8 cellular contexts compared by ENCODE assay signal in the genomic region with DNA sequence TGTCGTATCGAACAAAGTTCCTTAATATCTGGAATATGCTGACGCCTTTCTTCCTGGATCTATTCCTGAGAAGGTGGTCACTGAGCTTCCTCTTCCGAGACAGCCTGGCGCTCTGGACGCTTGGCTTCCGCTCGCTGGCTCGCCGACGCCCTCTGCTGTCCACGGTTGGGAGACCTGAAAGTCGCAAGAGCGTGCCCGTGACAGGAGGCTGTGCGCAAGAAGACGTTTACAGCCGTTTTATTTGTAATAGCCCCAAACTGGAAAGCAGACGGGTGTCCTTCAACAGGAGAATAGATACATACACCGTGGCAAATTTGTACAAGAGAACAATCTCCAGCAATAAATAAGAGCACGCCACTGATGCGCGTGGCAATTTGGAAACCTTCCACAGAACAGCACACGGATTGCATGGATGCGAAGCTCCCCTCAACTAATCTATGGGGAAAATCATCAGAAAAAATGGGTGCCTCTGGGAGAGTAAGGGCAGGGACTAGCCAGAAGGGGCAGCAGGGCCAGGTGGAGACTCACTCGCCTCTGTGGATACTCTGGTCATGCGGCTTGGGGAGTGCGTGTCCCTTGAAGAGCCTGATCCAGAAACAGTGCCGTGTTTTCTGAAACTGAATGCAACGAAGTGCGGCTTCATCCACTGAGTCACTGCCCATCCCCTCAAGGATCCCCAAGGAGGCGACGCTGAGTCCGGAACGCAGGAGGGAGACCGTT. TPM values are rescaled to one million over a fixed set of nuclear protein-coding genes. Genes with fewer than 3 reads are reported as not detected.
DNase-seq lines count a peak whose midpoint lies in the region; ATAC-seq and TF ChIP-seq lines count a peak whose summit lies in the region.

No MANE protein-coding gene starts in this region.

- no peak for TF ChIP-seq POLR2A in stomach (IDR thresholded peaks at IDR 0.05)

- peak; percentile 71 for ATAC-seq in GM18867 (IDR thresholded peaks at IDR 0.05; ENCODE audit: unreplicated experiment)
- ATAC-seq in foreskin keratinocyte: peak; percentile 83

- H3K9me3 ChIP-seq in SJSA1 (replicated peaks) (no peaks in the 10 kb centered on the region), stomach (no peaks in the 10 kb centered on the region)

- DNase-seq in AG08395 (ENCODE audit: low spot score): peak; percentile 87
- peak; percentile 73 for DNase-seq in HT-29 (ENCODE audit: low spot score)
- peak; percentile 80 for DNase-seq in SJSA1 (ENCODE audit: low read depth in 1 of 2, low spot score in 2 of 2)
- DNase-seq in activated gamma-delta T cell treated with anti-CD3 and anti-CD28 coated beads, Interleukin-2, amount 50 U/mL, for 16 hours (ENCODE audit: low read depth): peak; percentile 66
- DNase-seq in foreskin keratinocyte: peak; percentile 21 to 47
- DNase-seq in non-pigmented ciliary epithelial cell (ENCODE audit: low read depth): peak; percentile 10
- peak; percentile 85 for DNase-seq in stomach

- H3K4me1 ChIP-seq in SJSA1 (replicated peaks) (peaks cover 18% of the 10 kb centered on the region), foreskin keratinocyte (no peaks in the 10 kb centered on the region), stomach (peaks cover 7 to 13% (median 10%) of the 10 kb centered on the region in 4 donors)

- H3K36me3 ChIP-seq in SJSA1 (no peaks in the 10 kb centered on the region), stomach (no peaks in the 10 kb centered on the region)

- H3K4me3 ChIP-seq in SJSA1 (peak overlapping the region; percentile 18), stomach (peak overlapping the region; percentile 26 to 43 (median 34))

- peak; percentile 93 for TF ChIP-seq CTCF in foreskin keratinocyte (conservative IDR thresholded peaks at IDR 0.05)
- peak in 5 of 7 experiments; percentile 78 to 91 (median 88) for TF ChIP-seq CTCF in stomach (IDR thresholded peaks at IDR 0.05)

- 13 to 20% (median 19%) methylated on average over 36 of the region's 36 CpGs for WGBS in stomach, 5 donors

- no peak for TF ChIP-seq EP300 in stomach (IDR thresholded peaks at IDR 0.05)

- H3K27me3 ChIP-seq in SJSA1 (replicated peaks): peaks cover 15% of the 10 kb centered on the region
- H3K27me3 ChIP-seq in foreskin keratinocyte: peaks cover 6% of the 10 kb centered on the region
- peaks cover 0 to 55% (median 35%) of the 10 kb centered on the region in 3 donors for H3K27me3 ChIP-seq in stomach

- intact Hi-C loops in stomach (cut with DNase I; ENCODE audit: low total_unique reads): loop anchor here (5.0 kb wide), 1 partner anchor 136 kb away; no protein-coding TSS in a partner anchor

- H3K27ac ChIP-seq in SJSA1 (no peak overlapping the region), foreskin keratinocyte (no peak overlapping the region), stomach (no peak overlapping the region)

RNA-seq across cellular contexts. Expression of a gene that starts 41.5 kb away (rescaled TPM):
- total RNA-seq in HT-29 (2014; rRNA removed; shearing (Covaris generic)): not detected in 2 replicates
- 145 and 166 TPM in 2 replicates for total RNA-seq in SJSA1 (2014; rRNA removed; shearing (Covaris generic))
- 31.1 and 37.9 TPM in 2 replicates for total RNA-seq in foreskin keratinocyte
- polyA plus RNA-seq in foreskin keratinocyte: 26.0 and 36.0 TPM in 2 replicates
- 10 to 100 TPM in 4 of 5 donors, 1 to 10 TPM in 1; 9.8 to 81.7 (median 21.5) TPM for total RNA-seq in stomach
- polyA plus RNA-seq in stomach: 10 to 100 TPM; 19.5 to 31.5 (median 22.5) TPM

RNA-seq across cellular contexts. Expression of a gene that starts 42.5 kb away (rescaled TPM):
- 0.08 TPM in 1 of 2 replicates, not detected in the other for total RNA-seq in HT-29 (2014; rRNA removed; shearing (Covaris generic))
- total RNA-seq in SJSA1 (2014; rRNA removed; shearing (Covaris generic)): 0.16 and 0.75 TPM in 2 replicates
- total RNA-seq in foreskin keratinocyte (0.04 TPM in 1 of 2 replicates, not detected in the other), stomach (1 to 10 TPM in 1 of 5 donors, under 1 TPM in 3, not detected in 1; 0.43 to 1.1 (median 0.51) TPM)
- polyA plus RNA-seq in foreskin keratinocyte (not detected in 2 replicates), stomach (under 1 TPM in 2 of 3 donors, not detected in 1; 0.18 to 0.19 TPM)

Comparison
In these comparisons a context has a peak if more than half of its experiments do, and no peak if none do; other contexts are left out.
1. DNase-seq: peak in every context shown above with its lines; median percentile 87 in AG08395; 85 in stomach; 80 in SJSA1; 73 in HT-29; 66 in activated gamma-delta T cell treated with anti-CD3 and anti-CD28 coated beads, Interleukin-2, amount 50 U/mL, for 16 hours; 34 in foreskin keratinocyte; 10 in non-pigmented ciliary epithelial cell.
2. RNA of a gene that starts 41.5 kb away (total RNA-seq): 145 to 166 TPM in SJSA1, 31.1 to 37.9 TPM in foreskin keratinocyte and 9.8 to 81.7 TPM in stomach; not detected in HT-29; every median in the first group is over 10 times any median in the second.